31 cellular contexts compared by ENCODE assay signal in the genomic region with DNA sequence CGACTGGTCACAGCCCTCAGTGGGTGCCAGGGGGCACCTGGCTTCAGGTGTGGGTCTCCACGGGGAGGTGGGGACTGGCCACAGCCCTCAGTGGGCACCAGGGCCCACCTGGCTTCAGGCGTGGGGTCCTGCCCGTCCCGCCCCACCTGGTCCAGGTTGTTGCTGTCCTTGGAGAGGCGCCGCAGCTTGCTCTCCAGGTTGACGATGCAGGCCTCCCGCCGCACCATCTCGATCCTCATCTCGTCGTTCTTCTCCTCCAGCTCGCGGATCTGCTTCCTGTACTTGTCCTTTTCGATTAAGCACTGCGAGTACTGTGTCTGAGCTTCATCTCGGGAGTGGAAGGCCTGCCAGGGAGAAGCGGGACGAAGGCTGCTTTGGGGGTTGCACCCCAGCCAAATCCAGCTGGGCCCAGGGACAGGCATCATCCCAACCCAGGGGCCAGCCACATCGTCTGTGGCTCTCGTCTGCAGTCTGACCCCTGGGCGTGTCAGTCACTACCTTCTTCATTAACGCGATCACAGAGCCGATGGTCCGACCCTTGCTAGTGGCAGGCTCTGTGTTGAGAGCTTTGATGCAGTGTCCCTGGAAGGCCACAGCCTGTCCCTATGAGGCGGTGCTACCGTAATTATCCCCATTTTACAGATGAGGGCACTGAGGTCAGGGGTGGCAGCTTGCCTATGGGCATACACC.
A peak's percentile ranks its signal among the peaks of the same experiment; 100 is the strongest.
DNase-seq lines count a peak whose midpoint lies in the region; ATAC-seq and TF ChIP-seq lines count a peak whose summit lies in the region.
"Had no signal": no experiment of that assay in that cellular context is flagged by ENCODE, and none has a peak within 500 bp of the region (broad histone marks: within the 10 kb centered on the region; RNA-seq: fewer than 3 reads in every experiment).

No MANE protein-coding gene starts in this region.

- H3K27me3 ChIP-seq in lower lobe of right lung (ENCODE audit: low read depth): no peaks in the 10 kb centered on the region
- H3K27me3 ChIP-seq in trophoblast cell (ENCODE audit: insufficient read depth, low read length): no peaks in the 10 kb centered on the region
- H3K27me3 ChIP-seq: ascending aorta, uterus had no signal

- H4K8ac ChIP-seq in trophoblast cell (ENCODE audit: low read depth, low read length): no peak overlapping the region

- H2BK12ac ChIP-seq in trophoblast cell (ENCODE audit: low read length): no peak overlapping the region

- H3K4me1 Mint-ChIP-seq in activated T-cell treated with anti-CD3 and anti-CD28 coated beads, Interleukin-2, amount 50 U/mL, for 4 hours (ENCODE audit: low read depth): peaks cover 11% of the 10 kb centered on the region
- peaks cover 5% of the 10 kb centered on the region for H3K4me1 Mint-ChIP-seq in WTC11
- peaks cover 14 to 29% of the 10 kb centered on the region in 2 donors for H3K4me1 Mint-ChIP-seq in stimulated activated naive B cell treated with anti-CD40 and anti-IgM and Interleukin-4, amounts not matched to agents 10 μg/mL and 1 μg/mL and 100 μg/mL, for 72 hours
- H3K4me1 Mint-ChIP-seq: CD8-positive, alpha-beta memory T cell had no signal

- TF ChIP-seq CTCF in WTC11 (IDR thresholded peaks at IDR 0.05) (no peak), lower lobe of right lung (IDR thresholded peaks at IDR 0.05) (no peak), foreskin fibroblast (IDR thresholded peaks at IDR 0.05; ENCODE audit: low read depth, low read length) (no peak)

- no peak overlapping the region for H2BK120ac ChIP-seq in trophoblast cell (ENCODE audit: insufficient read depth, low read length, poor library complexity)

- no peaks in the 10 kb centered on the region for H3K27me3 Mint-ChIP-seq in activated T-cell treated with anti-CD3 and anti-CD28 coated beads, Interleukin-2, amount 50 U/mL, for 4 hours (ENCODE audit: low read depth)
- H3K27me3 Mint-ChIP-seq in WTC11 (ENCODE audit: low read depth): no peaks in the 10 kb centered on the region
- no peaks in the 10 kb centered on the region for H3K27me3 Mint-ChIP-seq in stimulated activated naive B cell treated with anti-CD40 and anti-IgM and Interleukin-4, amounts not matched to agents 10 μg/mL and 1 μg/mL and 100 μg/mL, for 72 hours
- H3K27me3 Mint-ChIP-seq: activated naive CD4-positive, alpha-beta T cell treated with anti-CD3 and anti-CD28 coated beads, Interleukin-2, amount 50 U/mL, for 24 hours; B cell; CD8-positive, alpha-beta memory T cell; naive thymus-derived CD8-positive, alpha-beta T cell had no signal

- H3K4me3 ChIP-seq in lower lobe of right lung: no peak overlapping the region
- no peak overlapping the region for H3K4me3 ChIP-seq in foreskin fibroblast (ENCODE audit: low read depth in 1 of 2, low read length in 2 of 2)
- H3K4me3 ChIP-seq in trophoblast cell (ENCODE audit: low read depth, low read length): no peak overlapping the region
- H3K4me3 ChIP-seq: A549, ascending aorta, cardiac muscle cell, gastroesophageal sphincter, suprapubic skin, uterus had no signal

- 0 out of 2 replicates have a peak overlapping the region, but pooled peaks have one; percentile 49 for H3K27ac Mint-ChIP-seq in WTC11
- peak overlapping the region; percentile 65 for H3K27ac Mint-ChIP-seq in stimulated activated naive B cell treated with anti-CD40 and anti-IgM and Interleukin-4, amounts not matched to agents 10 μg/mL and 1 μg/mL and 100 μg/mL, for 72 hours
- H3K27ac Mint-ChIP-seq: activated T-cell treated with anti-CD3 and anti-CD28 coated beads, Interleukin-2, amount 50 U/mL, for 72 hours; B cell; T-helper 1 cell treated with Interleukin-12 subunit alpha and Interleukin-12 subunit beta and Interleukin-4 antibody, amounts not matched to agents 30 μg/mL and 1 μg/mL, for 36 hours had no signal

- H3K23ac ChIP-seq in trophoblast cell (ENCODE audit: low read length): no peak overlapping the region

- no peaks in the 10 kb centered on the region for H3K79me2 ChIP-seq in trophoblast cell (ENCODE audit: control insufficient read depth, insufficient read depth, low read length, poor library complexity)

- WGBS in trophoblast cell (ENCODE audit: extremely low coverage, insufficient coverage, insufficient read length): no CpG with 5 or more reads among the region's 29 CpGs

- H3K79me1 ChIP-seq in trophoblast cell (ENCODE audit: low read length): no peaks in the 10 kb centered on the region

- H3K27ac ChIP-seq in lower lobe of right lung (no peak overlapping the region), trophoblast cell (ENCODE audit: low read depth, low read length) (no peak overlapping the region)
- H3K27ac ChIP-seq: ascending aorta, cardiac muscle cell, gastroesophageal sphincter, suprapubic skin, uterus had no signal

- H3K14ac ChIP-seq in trophoblast cell (ENCODE audit: low read length): no peak overlapping the region

- no peaks in the 10 kb centered on the region for H3K9me3 ChIP-seq in lower lobe of right lung
- H3K9me3 ChIP-seq in trophoblast cell (ENCODE audit: insufficient read depth, low read depth, low read length): no peaks in the 10 kb centered on the region
- H3K9me3 ChIP-seq: A549, ascending aorta, gastroesophageal sphincter, SK-N-SH, suprapubic skin, uterus had no signal

- no peaks in the 10 kb centered on the region for H3K9me3 Mint-ChIP-seq in activated T-cell treated with anti-CD3 and anti-CD28 coated beads, Interleukin-2, amount 50 U/mL, for 4 hours
- H3K9me3 Mint-ChIP-seq in WTC11: no peaks in the 10 kb centered on the region
- H3K9me3 Mint-ChIP-seq in stimulated activated naive B cell treated with anti-CD40 and anti-IgM and Interleukin-4, amounts not matched to agents 10 μg/mL and 1 μg/mL and 100 μg/mL, for 72 hours: no peaks in the 10 kb centered on the region
- H3K9me3 Mint-ChIP-seq: activated naive CD4-positive, alpha-beta T cell treated with anti-CD3 and anti-CD28 coated beads, Interleukin-2, amount 50 U/mL, for 24 hours; activated T-cell treated with anti-CD3 and anti-CD28 coated beads, Interleukin-2, amount 50 U/mL, for 72 hours; CD8-positive, alpha-beta memory T cell; naive thymus-derived CD8-positive, alpha-beta T cell; T-helper 1 cell treated with Interleukin-12 subunit alpha and Interleukin-12 subunit beta and Interleukin-4 antibody, amounts not matched to agents 30 μg/mL and 1 μg/mL, for 36 hours had no signal

- no peak overlapping the region for H2AFZ ChIP-seq in trophoblast cell (ENCODE audit: insufficient read depth, low read length, poor library complexity)

- CTCF ChIA-PET in WTC11 (lab: Charles Lee): interaction anchor here (1.2 kb wide), 1 partner anchor 15 kb away, joined by 3 read pairs; no protein-coding TSS in a partner anchor

- no peak overlapping the region for H3K18ac ChIP-seq in trophoblast cell (ENCODE audit: low read length)

- no peak overlapping the region for H3K4ac ChIP-seq in trophoblast cell (ENCODE audit: low read depth, low read length)

- no peak overlapping the region for H4K91ac ChIP-seq in trophoblast cell (ENCODE audit: low read depth, low read length)

- ATAC-seq in activated T-cell treated with anti-CD3 and anti-CD28 coated beads, Interleukin-2, amount 50 U/mL, for 4 hours: no peak
- ATAC-seq in WTC11 (no peak), lower lobe of right lung (no peak)
- no peak for ATAC-seq in stimulated activated naive B cell treated with anti-CD40 and anti-IgM and Interleukin-4, amounts not matched to agents 10 μg/mL and 1 μg/mL and 100 μg/mL, for 72 hours (replicated peaks)
- ATAC-seq: A549; activated T-cell treated with anti-CD3 and anti-CD28 coated beads, Interleukin-2, amount 50 U/mL, for 72 hours; gastroesophageal sphincter; naive thymus-derived CD8-positive, alpha-beta T cell had no signal

- no peaks in the 10 kb centered on the region for H3K36me3 ChIP-seq in lower lobe of right lung
- no peaks in the 10 kb centered on the region for H3K36me3 ChIP-seq in trophoblast cell (ENCODE audit: control insufficient read depth in 1 of 2, insufficient read depth in 2 of 2, low read length in 2 of 2)
- H3K36me3 ChIP-seq: ascending aorta, cardiac muscle cell, gastroesophageal sphincter, suprapubic skin, uterus had no signal

- no peak overlapping the region for H4K12ac ChIP-seq in trophoblast cell (ENCODE audit: low read depth, low read length)

- intact Hi-C loops in lower lobe of right lung (cut with DNase I): no loop called here

- no peak overlapping the region for H2AK5ac ChIP-seq in trophoblast cell (ENCODE audit: low read length)

- no peaks in the 10 kb centered on the region for H3K4me1 ChIP-seq in lower lobe of right lung
- H3K4me1 ChIP-seq in trophoblast cell (ENCODE audit: control insufficient read depth in 1 of 2, insufficient read depth in 2 of 2, low read length in 2 of 2): peaks cover 0 to 2% of the 10 kb centered on the region in 2 experiments
- H3K4me1 ChIP-seq: ascending aorta, gastroesophageal sphincter, suprapubic skin, uterus had no signal

- peak; percentile 3 for DNase-seq in activated T-cell treated with anti-CD3 and anti-CD28 coated beads, Interleukin-2, amount 50 U/mL, for 4 hours
- no peak for DNase-seq in activated T-cell treated with anti-CD3 and anti-CD28 coated beads for 4 hours
- peak; percentile 10 for DNase-seq in WTC11 (ENCODE audit: low spot score)
- DNase-seq in lower lobe of right lung: peak; percentile 34
- no peak for DNase-seq in stimulated activated naive B cell treated with anti-CD40 and anti-IgM and Interleukin-4, amounts not matched to agents 10 μg/mL and 1 μg/mL and 100 μg/mL, for 72 hours
- DNase-seq in amniotic stem cell (lab: John Stamatoyannopoulos, UW): no peak
- no peak for DNase-seq in foreskin fibroblast
- DNase-seq in trophoblast cell: no peak
- DNase-seq: activated CD4-positive, alpha-beta T cell treated with anti-CD3 and anti-CD28 coated beads for 1 hour; activated T-cell treated with anti-CD3 and anti-CD28 coated beads, Interleukin-2, amount 50 U/mL, for 72 hours; GOT3; hippocampal formation; NCI-H1417; NCI-H2081; NCI-H446; NCI-H82; retina; stimulated activated CD4-positive, alpha-beta T cell treated with anti-CD3 and anti-CD28 coated beads, Interleukin-4, amount 100 ng/mL, for 1 hour; uterus had no signal

- no peak overlapping the region for H3K9ac ChIP-seq in trophoblast cell (ENCODE audit: low read length)
- H3K9ac ChIP-seq: SK-N-SH had no signal

- POLR2A ChIA-PET in WTC11 (lab: Charles Lee): no interaction called here

- H3K4me3 Mint-ChIP-seq in activated T-cell treated with anti-CD3 and anti-CD28 coated beads, Interleukin-2, amount 50 U/mL, for 4 hours: no peak overlapping the region
- H3K4me3 Mint-ChIP-seq in WTC11: no peak overlapping the region
- no peak overlapping the region for H3K4me3 Mint-ChIP-seq in stimulated activated naive B cell treated with anti-CD40 and anti-IgM and Interleukin-4, amounts not matched to agents 10 μg/mL and 1 μg/mL and 100 μg/mL, for 72 hours
- H3K4me3 Mint-ChIP-seq: activated naive CD4-positive, alpha-beta T cell treated with anti-CD3 and anti-CD28 coated beads, Interleukin-2, amount 50 U/mL, for 24 hours; activated T-cell treated with anti-CD3 and anti-CD28 coated beads, Interleukin-2, amount 50 U/mL, for 72 hours; B cell; CD8-positive, alpha-beta memory T cell; dendritic cell treated with granulocyte-macrophage colony-stimulating factor and Interleukin-4, amounts not matched to agents 40 ng/mL and 50 ng/mL, for 4 days; naive thymus-derived CD8-positive, alpha-beta T cell; T-helper 1 cell treated with Interleukin-12 subunit alpha and Interleukin-12 subunit beta and Interleukin-4 antibody, amounts not matched to agents 30 μg/mL and 1 μg/mL, for 36 hours had no signal

- peaks cover 44% of the 10 kb centered on the region for H3K36me3 Mint-ChIP-seq in activated T-cell treated with anti-CD3 and anti-CD28 coated beads, Interleukin-2, amount 50 U/mL, for 4 hours (ENCODE audit: insufficient read depth)
- peaks cover 7% of the 10 kb centered on the region; the same call in 1 of the 2 replicates for H3K36me3 Mint-ChIP-seq in WTC11
- peaks cover 48 to 74% of the 10 kb centered on the region in 2 donors for H3K36me3 Mint-ChIP-seq in stimulated activated naive B cell treated with anti-CD40 and anti-IgM and Interleukin-4, amounts not matched to agents 10 μg/mL and 1 μg/mL and 100 μg/mL, for 72 hours

- H3K4me2 ChIP-seq in trophoblast cell (ENCODE audit: low read length): no peak overlapping the region
- H3K4me2 ChIP-seq: A549, SK-N-SH had no signal

- no peak overlapping the region for H2BK5ac ChIP-seq in trophoblast cell (ENCODE audit: low read depth, low read length, poor library complexity)

Comparison
In these comparisons a context has a peak if more than half of its experiments do, and no peak if none do; other contexts are left out.
1. DNase-seq: peak in activated T-cell treated with anti-CD3 and anti-CD28 coated beads, Interleukin-2, amount 50 U/mL, for 4 hours (single experiment), WTC11 (single experiment) and lower lobe of right lung (single experiment); none in activated T-cell treated with anti-CD3 and anti-CD28 coated beads for 4 hours (single experiment), stimulated activated naive B cell treated with anti-CD40 and anti-IgM and Interleukin-4, amounts not matched to agents 10 μg/mL and 1 μg/mL and 100 μg/mL, for 72 hours (single experiment), amniotic stem cell (single experiment), foreskin fibroblast (0 of 2) and trophoblast cell (0 of 2).